8 cellular contexts compared by ENCODE assay signal in genomic region chr5:81749562-81750307, GRCh38. TPM values are rescaled to one million over a fixed set of nuclear protein-coding genes. Genes with fewer than 3 reads are reported as not detected.
DNase-seq lines count a peak whose midpoint lies in the region; ATAC-seq and TF ChIP-seq lines count a peak whose summit lies in the region.

No MANE protein-coding gene starts in this region.

- H3K27ac Mint-ChIP-seq in GM23338 = no peak overlapping the region

- H3F3A ChIP-seq in GM23338 (replicated peaks; ENCODE audit: low read depth) (0 out of 2 replicates have a peak, but pooled peaks cover 5% of the 10 kb centered on the region), neural cell (ENCODE audit: insufficient read depth, low read length, poor library complexity, severe bottlenecking) (no peaks in the 10 kb centered on the region)

- H3K9me2 ChIP-seq in GM23338 (ENCODE audit: insufficient read depth) (no peaks in the 10 kb centered on the region), neural cell (ENCODE audit: insufficient read depth, low read length) (no peaks in the 10 kb centered on the region)

- H3K4me1 ChIP-seq in GM23338 (ENCODE audit: insufficient read depth) (peaks cover 34% of the 10 kb centered on the region), esophagus muscularis mucosa (peaks cover 20 to 82% (median 75%) of the 10 kb centered on the region in 4 donors), thyroid gland (peaks cover 18 to 19% of the 10 kb centered on the region in 2 donors)

- peaks cover 24% of the 10 kb centered on the region for H3K79me2 ChIP-seq in GM23338 (replicated peaks; ENCODE audit: insufficient read depth)
- peaks cover 50% of the 10 kb centered on the region for H3K79me2 ChIP-seq in neural cell (replicated peaks; ENCODE audit: insufficient read depth, low read length)

- peak overlapping the region; percentile 88 for H3K4me3 Mint-ChIP-seq in GM23338

- in situ Hi-C loops in GM13976 (cut with MboI; ENCODE audit: low sequenced_read_pairs, unreplicated experiment) = loop anchor here (10.0 kb wide), 2 partner anchors 95 to 245 kb away; no protein-coding TSS in a partner anchor

- no peaks in the 10 kb centered on the region for H3K9me3 ChIP-seq in esophagus muscularis mucosa
- H3K9me3 ChIP-seq in neural cell (ENCODE audit: low read length) = no peaks in the 10 kb centered on the region
- H3K9me3 ChIP-seq in thyroid gland = no peaks in the 10 kb centered on the region

- H2AFZ ChIP-seq in GM23338 = peak overlapping the region; percentile 54
- no peak overlapping the region for H2AFZ ChIP-seq in neural cell (ENCODE audit: low read depth, low read length)

- no peaks in the 10 kb centered on the region for H3K9me3 Mint-ChIP-seq in GM23338

- DNase-seq in GM13976 (ENCODE audit: low spot score) = peak; percentile 76
- peak; percentile 65 for DNase-seq in GM23338 (ENCODE audit: low spot score)
- DNase-seq in M059J (ENCODE audit: low read depth) = peak; percentile 31
- DNase-seq in activated T-cell treated with anti-CD3 and anti-CD28 coated beads for 1 hour (ENCODE audit: low read depth) = peak; percentile 43
- no peak for DNase-seq in esophagus muscularis mucosa (ENCODE audit: extremely low spot score)
- peak; percentile 56 to 58 for DNase-seq in thyroid gland
- no peak for DNase-seq in NCI-H526 treated with DMSO at 0.1 percent for 48 hours (lab: John Stamatoyannopoulos, UW)

- TF ChIP-seq EP300 in esophagus muscularis mucosa (IDR thresholded peaks at IDR 0.05) (no peak), neural cell (conservative IDR thresholded peaks at IDR 0.05; ENCODE audit: poor library complexity, severe bottlenecking) (no peak)

- TF ChIP-seq RAD21 in neural cell (conservative IDR thresholded peaks at IDR 0.05) = no peak

- H3K4me1 Mint-ChIP-seq in GM23338 = peaks cover 55% of the 10 kb centered on the region

- WGBS in esophagus muscularis mucosa = under 1% methylated on average over 24 of the region's 61 CpGs
- 0 to 1% methylated on average over 14 to 19 of the region's 61 CpGs for WGBS in thyroid gland, 2 donors

- H4K20me1 ChIP-seq in GM23338 (replicated peaks; ENCODE audit: insufficient read depth) (no peaks in the 10 kb centered on the region), neural cell (ENCODE audit: insufficient read depth) (peaks cover 27% of the 10 kb centered on the region)

- peaks cover 8% of the 10 kb centered on the region for H3K27me3 Mint-ChIP-seq in GM23338 (ENCODE audit: insufficient read depth, low read depth, poor library complexity)

- H3K36me3 Mint-ChIP-seq in GM23338 (ENCODE audit: low read depth) = no peaks in the 10 kb centered on the region

- TF ChIP-seq POLR2A in esophagus muscularis mucosa (IDR thresholded peaks at IDR 0.05; ENCODE audit: low read depth) (no peak), thyroid gland (IDR thresholded peaks at IDR 0.05) (peak in 1 of 2 donors; percentile 26)

- peak overlapping the region; percentile 78 for H3K4me2 ChIP-seq in GM23338
- H3K4me2 ChIP-seq in neural cell (ENCODE audit: low read length) = peak overlapping the region; percentile 63

- H3K27me3 ChIP-seq in GM23338 (ENCODE audit: insufficient read depth) = peaks cover 34% of the 10 kb centered on the region
- no peaks in the 10 kb centered on the region for H3K27me3 ChIP-seq in esophagus muscularis mucosa
- no peaks in the 10 kb centered on the region for H3K27me3 ChIP-seq in neural cell (ENCODE audit: insufficient read depth, low read depth, low read length)
- H3K27me3 ChIP-seq in thyroid gland = no peaks in the 10 kb centered on the region

- ATAC-seq in GM23338 = peak; percentile 14

- intact Hi-C loops in esophagus muscularis mucosa (cut with DNase I) = loop anchor here (2.0 to 10.0 kb wide), 4 partner anchors 223 to 445 kb away; partner anchors contain the start of genes ATG10 and ZCCHC9
- intact Hi-C loops in thyroid gland (cut with DNase I) = loop anchor here (2.0 kb wide), 1 partner anchor 101 kb away; no protein-coding TSS in a partner anchor

- H3K36me3 ChIP-seq in GM23338 (ENCODE audit: insufficient read depth) (no peaks in the 10 kb centered on the region), esophagus muscularis mucosa (no peaks in the 10 kb centered on the region), neural cell (ENCODE audit: insufficient read depth, low read length) (no peaks in the 10 kb centered on the region), thyroid gland (no peaks in the 10 kb centered on the region)

- H3K27ac ChIP-seq in GM23338 (ENCODE audit: low read depth) (no peak overlapping the region), esophagus muscularis mucosa (replicated peaks in 1 of 4) (peak overlapping the region; percentile 96 to 100 (median 98)), neural cell (ENCODE audit: low read length) (peak overlapping the region; percentile 44), thyroid gland (peak overlapping the region; percentile 71 to 90 (median 83))

- TF ChIP-seq CTCF in GM13976 (IDR thresholded peaks at IDR 0.05; ENCODE audit: borderline replicate concordance, control extremely low read depth, extremely low read depth, insufficient read depth, missing control alignments) (no peak), GM23338 (conservative IDR thresholded peaks at IDR 0.05; ENCODE audit: low read depth in 2 of 2) (no peak), esophagus muscularis mucosa (IDR thresholded peaks at IDR 0.05) (no peak), neural cell (IDR thresholded peaks at IDR 0.05; ENCODE audit: poor library complexity, severe bottlenecking) (no peak), thyroid gland (IDR thresholded peaks at IDR 0.05) (no peak)

- H3K4me3 ChIP-seq in GM23338 (peak overlapping the region; percentile 66), esophagus muscularis mucosa (peak overlapping the region; percentile 87 to 93 (median 93)), neural cell (ENCODE audit: low read length) (peak overlapping the region; percentile 75), thyroid gland (replicated peaks in 1 of 3) (peak overlapping the region in 2 of 3 donors; percentile 65 to 93)

- H3K9ac ChIP-seq in neural cell (ENCODE audit: low read length) = peak overlapping the region; percentile 54

TF ChIP-seq in GM23338, 12 proteins besides CTCF, POLR2A, EP300 and RAD21:
- TF ChIP-seq NANOG (IDR thresholded peaks at IDR 0.05; ENCODE audit: borderline replicate concordance) = no peak

TF ChIP-seq in neural cell, 6 proteins besides CTCF, POLR2A, EP300 and RAD21:
- TF ChIP-seq SMC3 (conservative IDR thresholded peaks at IDR 0.05; ENCODE audit: poor library complexity) (no peak), POLR2AphosphoS5 (IDR thresholded peaks at IDR 0.05) (no peak), TAF1 (IDR thresholded peaks at IDR 0.05; ENCODE audit: low read depth) (no peak)
TF ChIP-seq in neural cell: peak in this region for 0.

RNA-seq across cellular contexts. Expression of gene SSBP2, which starts 1.2 kb away (rescaled TPM):
- 20.4 and 21.5 TPM in 2 replicates for total RNA-seq in GM23338 (2014; rRNA removed; shearing (Covaris generic))
- 19.6 and 24.7 TPM in 2 replicates for polyA plus RNA-seq in GM23338 (2016; fragmentation: Nextera tagmentation; extraction: Ambion mirVana)
- 32.3 and 34.2 TPM in 2 replicates for total RNA-seq in M059J (2014; rRNA removed; shearing (Covaris generic))
- total RNA-seq in esophagus muscularis mucosa = 10 to 100 TPM; 62.9 to 97.2 (median 74.2) TPM
- polyA plus RNA-seq in neural cell = 128 and 164 TPM in 2 replicates
- polyA minus RNA-seq in neural cell = 224 and 262 TPM in 2 replicates
- total RNA-seq in thyroid gland = 10 to 100 TPM; 38.6 to 58.5 (median 51.8) TPM

Comparison
In these comparisons a context has a peak if more than half of its experiments do, and no peak if none do; other contexts are left out.
1. DNase-seq: peak in GM13976 (single experiment), GM23338 (single experiment), M059J (single experiment), activated T-cell treated with anti-CD3 and anti-CD28 coated beads for 1 hour (single experiment) and thyroid gland (2 of 2); none in esophagus muscularis mucosa (single experiment) and NCI-H526 treated with DMSO at 0.1 percent for 48 hours (single experiment).
2. Peak in every context shown above with its lines, with median percentiles within 50 percentile points of each other: H3K4me3 ChIP-seq.